ENCODE assay signal across 1 cellular context in the genomic region with DNA sequence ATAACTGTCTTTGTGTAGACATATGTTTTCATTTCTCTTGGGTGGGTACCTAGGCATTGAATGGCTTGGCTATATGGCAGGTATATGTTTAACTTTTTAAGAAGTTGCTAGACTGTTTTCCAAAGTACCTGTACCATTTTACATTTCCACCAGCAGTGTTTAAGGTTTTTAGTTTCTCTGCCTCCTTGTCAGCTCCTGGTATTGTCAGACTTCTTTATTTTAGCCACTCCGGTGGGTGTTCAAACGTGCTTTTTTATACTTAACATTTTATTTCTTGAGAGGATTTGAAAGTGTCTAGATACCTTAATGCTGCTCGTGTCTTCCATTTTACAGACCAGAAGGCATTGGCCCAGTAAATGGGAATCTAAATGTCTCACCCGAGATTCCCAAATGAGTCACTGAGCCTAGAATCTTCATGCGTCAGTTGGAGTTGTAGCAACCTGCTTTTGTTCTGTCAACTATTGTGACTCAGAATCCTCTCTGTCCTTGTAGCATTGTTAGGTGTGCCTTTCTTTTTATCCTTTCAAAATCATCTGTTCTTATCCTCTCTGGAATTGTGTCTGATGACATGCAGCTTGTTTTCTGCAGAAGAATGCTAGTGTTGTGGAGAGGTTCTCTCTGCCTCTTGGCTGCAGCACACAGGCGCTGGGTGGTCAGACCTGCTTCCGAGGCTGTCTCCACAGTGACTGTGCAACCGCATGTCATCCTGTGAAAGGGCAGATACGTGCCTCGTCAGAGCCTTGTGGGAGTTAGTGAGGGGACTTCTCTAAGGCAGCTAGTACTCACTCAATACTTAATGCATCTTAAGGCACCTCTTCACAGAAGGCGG.
TF ChIP-seq lines count a peak whose summit lies in the region.

No MANE protein-coding gene starts in this region.

TF ChIP-seq in IMR-90, 13 proteins besides CTCF, POLR2A, EP300 and RAD21 (continued from another document):
- no peak for TF ChIP-seq RFX5 (IDR thresholded peaks at IDR 0.05; ENCODE audit: low read depth, low read length)
- peak; percentile 4 for TF ChIP-seq RCOR1 (IDR thresholded peaks at IDR 0.05; ENCODE audit: insufficient replicate concordance, low read length)
- TF ChIP-seq SMC3 (IDR thresholded peaks at IDR 0.05; ENCODE audit: low read depth, low read length) = no peak
- TF ChIP-seq CHD1 (IDR thresholded peaks at IDR 0.05; ENCODE audit: low read depth, low read length) = 0 out of 2 replicates have a peak, but pooled peaks have one; percentile 59
- TF ChIP-seq MXI1 (IDR thresholded peaks at IDR 0.05; ENCODE audit: borderline replicate concordance, low read depth, low read length) = peak; percentile 45; the same call in 1 of the 2 replicates
- TF ChIP-seq, protein P1, sequence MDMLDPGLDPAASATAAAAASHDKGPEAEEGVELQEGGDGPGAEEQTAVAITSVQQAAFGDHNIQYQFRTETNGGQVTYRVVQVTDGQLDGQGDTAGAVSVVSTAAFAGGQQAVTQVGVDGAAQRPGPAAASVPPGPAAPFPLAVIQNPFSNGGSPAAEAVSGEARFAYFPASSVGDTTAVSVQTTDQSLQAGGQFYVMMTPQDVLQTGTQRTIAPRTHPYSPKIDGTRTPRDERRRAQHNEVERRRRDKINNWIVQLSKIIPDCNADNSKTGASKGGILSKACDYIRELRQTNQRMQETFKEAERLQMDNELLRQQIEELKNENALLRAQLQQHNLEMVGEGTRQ (IDR thresholded peaks at IDR 0.05; ENCODE audit: low read depth, low read length) = 0 out of 2 replicates have a peak, but pooled peaks have one; percentile 2
- TF ChIP-seq, protein P2, sequence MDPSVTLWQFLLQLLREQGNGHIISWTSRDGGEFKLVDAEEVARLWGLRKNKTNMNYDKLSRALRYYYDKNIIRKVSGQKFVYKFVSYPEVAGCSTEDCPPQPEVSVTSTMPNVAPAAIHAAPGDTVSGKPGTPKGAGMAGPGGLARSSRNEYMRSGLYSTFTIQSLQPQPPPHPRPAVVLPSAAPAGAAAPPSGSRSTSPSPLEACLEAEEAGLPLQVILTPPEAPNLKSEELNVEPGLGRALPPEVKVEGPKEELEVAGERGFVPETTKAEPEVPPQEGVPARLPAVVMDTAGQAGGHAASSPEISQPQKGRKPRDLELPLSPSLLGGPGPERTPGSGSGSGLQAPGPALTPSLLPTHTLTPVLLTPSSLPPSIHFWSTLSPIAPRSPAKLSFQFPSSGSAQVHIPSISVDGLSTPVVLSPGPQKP (IDR thresholded peaks at IDR 0.05; ENCODE audit: borderline replicate concordance, low read depth, low read length) = no peak
- TF ChIP-seq MAFK (IDR thresholded peaks at IDR 0.05; ENCODE audit: low read depth, low read length) = peak; percentile 42; the same call in 1 of the 2 replicates
- TF ChIP-seq CEBPB (IDR thresholded peaks at IDR 0.05; ENCODE audit: low read depth, low read length) = peak; percentile 66; the same call in 1 of the 2 replicates
- 0 out of 2 replicates have a peak, but pooled peaks have one; percentile 33 for TF ChIP-seq BHLHE40 (IDR thresholded peaks at IDR 0.05; ENCODE audit: low read depth, low read length)
